8 cellular contexts compared by ENCODE assay signal in genomic region chr1:228141082-228141870, GRCh38. TPM values are rescaled to one million over a fixed set of nuclear protein-coding genes. Genes with fewer than 3 reads are reported as not detected.
DNase-seq lines count a peak whose midpoint lies in the region; TF ChIP-seq lines count a peak whose summit lies in the region.

No MANE protein-coding gene starts in this region.

- no peak for TF ChIP-seq POLR2A in spleen (IDR thresholded peaks at IDR 0.05)

- H3K36me3 ChIP-seq in DOHH2 (ENCODE audit: control insufficient read depth, low read length) = peaks cover 15% of the 10 kb centered on the region
- H3K36me3 ChIP-seq in MM.1S (replicated peaks; ENCODE audit: insufficient read depth, low read length) = 0 out of 2 replicates have a peak, but pooled peaks cover 6% of the 10 kb centered on the region
- no peaks in the 10 kb centered on the region for H3K36me3 ChIP-seq in iPS-20b (ENCODE audit: insufficient read depth, low read depth, low read length)
- H3K36me3 ChIP-seq in spleen = peaks cover 0 to 42% (median 13%) of the 10 kb centered on the region in 6 donors

- 29 to 43% (median 38%) methylated on average over 21 to 28 of the region's 28 CpGs for WGBS in spleen, 5 donors

- intact Hi-C loops in spleen (cut with DNase I; ENCODE audit: low total_unique reads) = no loop called here

- H3K9me2 ChIP-seq in DOHH2 (replicated peaks; ENCODE audit: control insufficient read depth, low read length) = no peaks in the 10 kb centered on the region
- no peaks in the 10 kb centered on the region for H3K9me2 ChIP-seq in MM.1S (replicated peaks; ENCODE audit: insufficient read depth, low read length)

- TF ChIP-seq CTCF in DOHH2 (IDR thresholded peaks at IDR 0.05; ENCODE audit: low read depth, low read length, poor library complexity, severe bottlenecking) = no peak
- no peak for TF ChIP-seq CTCF in MM.1S (IDR thresholded peaks at IDR 0.05; ENCODE audit: low read length)
- no peak for TF ChIP-seq CTCF in astrocyte of the cerebellum (IDR thresholded peaks at IDR 0.05; ENCODE audit: low read depth, low read length, missing control alignments)
- TF ChIP-seq CTCF in spleen (IDR thresholded peaks at IDR 0.05 in 8 of 11, conservative IDR thresholded peaks at IDR 0.05 in 3 of 11) = no peak

- H3K4me3 ChIP-seq in DOHH2 (ENCODE audit: low read length) (peak overlapping the region; percentile 81), MM.1S (ENCODE audit: low read length) (peak overlapping the region; percentile 95), astrocyte of the cerebellum (ENCODE audit: low read depth, low read length) (peak overlapping the region; percentile 95), iPS-20b (ENCODE audit: low read length) (peak overlapping the region; percentile 87), spleen (peak overlapping the region; percentile 64 to 90 (median 80))

- H4K20me1 ChIP-seq in DOHH2 (ENCODE audit: control insufficient read depth, insufficient read depth, low read depth, low read length) (peaks cover 18% of the 10 kb centered on the region; the same call in 1 of the 2 replicates), MM.1S (ENCODE audit: insufficient read depth, low read length) (peaks cover 32% of the 10 kb centered on the region)

- H3K27ac ChIP-seq in DOHH2 (ENCODE audit: low read depth, low read length) (no peak overlapping the region), MM.1S (ENCODE audit: low read length) (peak overlapping the region; percentile 91), iPS-20b (ENCODE audit: low read length) (no peak overlapping the region), spleen (peak overlapping the region; percentile 94 to 99 (median 98))

- peaks cover 67% of the 10 kb centered on the region for H3K4me1 ChIP-seq in DOHH2 (ENCODE audit: control insufficient read depth, low read length)
- peaks cover 14% of the 10 kb centered on the region for H3K4me1 ChIP-seq in MM.1S (ENCODE audit: low read length)
- H3K4me1 ChIP-seq in iPS-20b (ENCODE audit: insufficient read depth, low read length) = no peaks in the 10 kb centered on the region; the same call in 1 of the 2 replicates
- peaks cover 28 to 88% (median 61%) of the 10 kb centered on the region in 6 donors for H3K4me1 ChIP-seq in spleen

- H2AFZ ChIP-seq in MM.1S (ENCODE audit: low read length) = peak overlapping the region; percentile 86; the same call in 1 of the 2 replicates

- H3K9ac ChIP-seq in MM.1S (ENCODE audit: low read length) = peak overlapping the region; percentile 97
- peak overlapping the region; percentile 82; the same call in 1 of the 2 replicates for H3K9ac ChIP-seq in iPS-20b (ENCODE audit: low read depth, low read length)

- H3K27me3 ChIP-seq in DOHH2 (ENCODE audit: control insufficient read depth, low read length) = no peaks in the 10 kb centered on the region
- peaks cover 16% of the 10 kb centered on the region for H3K27me3 ChIP-seq in MM.1S (replicated peaks; ENCODE audit: insufficient read depth, low read length)
- peaks cover 18% of the 10 kb centered on the region for H3K27me3 ChIP-seq in iPS-20b (ENCODE audit: insufficient read depth, low read length)
- no peaks in the 10 kb centered on the region for H3K27me3 ChIP-seq in spleen (replicated peaks in 1 of 7)

- H3K79me2 ChIP-seq in DOHH2 (ENCODE audit: control insufficient read depth, low read length) = peaks cover 64% of the 10 kb centered on the region
- H3K79me2 ChIP-seq in MM.1S (ENCODE audit: low read length) = peaks cover 62% of the 10 kb centered on the region

- H3K9me3 ChIP-seq in DOHH2 (ENCODE audit: control insufficient read depth, insufficient read depth, low read length) (no peaks in the 10 kb centered on the region), MM.1S (replicated peaks; ENCODE audit: insufficient read depth, low read length) (no peaks in the 10 kb centered on the region), iPS-20b (ENCODE audit: insufficient read depth, low read depth, low read length) (no peaks in the 10 kb centered on the region), spleen (no peaks in the 10 kb centered on the region)

- H3F3A ChIP-seq in DOHH2 (ENCODE audit: control insufficient read depth, insufficient read depth) (peaks cover 11% of the 10 kb centered on the region), MM.1S (ENCODE audit: insufficient read depth, low read length) (peaks cover 15% of the 10 kb centered on the region)

- peak; percentile 72 for DNase-seq in MM.1S
- DNase-seq in astrocyte of the cerebellum (ENCODE audit: low read depth) = peak; percentile 51
- DNase-seq in spleen = peak; percentile 88
- DNase-seq in NCI-H2171 (lab: John Stamatoyannopoulos, UW) = no peak
- DNase-seq in DMS153 (lab: John Stamatoyannopoulos, UW) = no peak
- no peak for DNase-seq in NCI-H774 (lab: John Stamatoyannopoulos, UW)

- H3K4me2 ChIP-seq in DOHH2 (ENCODE audit: low read length) (peak overlapping the region; percentile 86), MM.1S (ENCODE audit: low read depth, low read length) (peak overlapping the region; percentile 89)

- in situ Hi-C loops in astrocyte of the cerebellum (cut with HindIII; ENCODE audit: low sequenced_read_pairs) = no loop called here

RNA-seq across cellular contexts. Expression of gene GUK1, which starts 1.2 kb away (rescaled TPM):
- total RNA-seq in spleen = 100 to 1,000 TPM; 167 to 218 (median 186) TPM
- polyA plus RNA-seq in spleen = 100 to 1,000 TPM; 279 to 499 (median 316) TPM

RNA-seq across cellular contexts. Expression of gene GJC2, which starts 8.5 kb away (rescaled TPM):
- total RNA-seq in spleen = 1 to 10 TPM in 6 of 7 donors, under 1 TPM in 1; 0.94 to 3.5 (median 2.4) TPM
- under 1 TPM; 0.35 to 0.96 (median 0.67) TPM for polyA plus RNA-seq in spleen

RNA-seq across cellular contexts. Expression of gene IBA57, which starts 24.3 kb away (rescaled TPM):
- 10 to 100 TPM in 5 of 7 donors, 1 to 10 TPM in 2; 7.1 to 14.7 (median 11.6) TPM for total RNA-seq in spleen
- polyA plus RNA-seq in spleen = 1 to 10 TPM in 2 of 3 donors, under 1 TPM in 1; 0.59 to 4.3 (median 1.1) TPM

RNA-seq across cellular contexts. Expression of gene MRPL55, which starts 32.2 kb away (rescaled TPM):
- total RNA-seq in spleen = 100 to 1,000 TPM in 1 of 7 donors, 10 to 100 TPM in 6; 32.3 to 103 (median 39.0) TPM
- polyA plus RNA-seq in spleen = 100 to 1,000 TPM in 2 of 3 donors, 10 to 100 TPM in 1; 95.2 to 114 (median 111) TPM

RNA-seq across cellular contexts. Expression of gene C1orf35, which starts 38.2 kb away (rescaled TPM):
- 10 to 100 TPM in 6 of 7 donors, 1 to 10 TPM in 1; 7.3 to 14.2 (median 11.9) TPM for total RNA-seq in spleen
- polyA plus RNA-seq in spleen = 10 to 100 TPM; 18.7 to 23.4 (median 21.7) TPM

Comparison
In these comparisons a context has a peak if more than half of its experiments do, and no peak if none do; other contexts are left out.
1. H3K27ac ChIP-seq: peak in MM.1S (single experiment) and spleen (8 of 8); none in DOHH2 (single experiment) and iPS-20b (single experiment).
2. DNase-seq: peak in MM.1S (single experiment), astrocyte of the cerebellum (single experiment) and spleen (single experiment); none in NCI-H2171 (single experiment), DMS153 (single experiment) and NCI-H774 (single experiment).
3. Peak in every context shown above with its lines, with median percentiles within 50 percentile points of each other: H3K4me3 ChIP-seq.